In the genomic region with DNA sequence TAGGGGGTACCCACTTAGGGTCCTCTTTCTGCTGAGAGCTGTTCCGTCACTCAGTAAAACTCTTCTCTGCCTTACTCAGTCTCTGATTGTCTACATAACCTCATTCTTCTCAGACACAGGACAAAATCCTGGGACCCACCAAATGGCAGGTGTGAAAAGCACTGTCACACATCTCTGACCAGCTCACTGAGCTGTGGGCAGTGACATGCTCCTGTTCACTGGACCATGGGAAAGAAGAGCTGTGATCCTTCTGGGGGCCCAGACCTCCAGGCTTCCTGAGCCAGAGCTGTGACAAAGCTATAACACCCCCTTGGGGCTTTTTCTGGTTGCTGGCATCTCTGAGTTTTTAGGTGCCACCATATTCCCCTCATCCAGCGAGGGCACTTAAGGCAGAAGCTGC, we compare ENCODE assay signal across 22 cellular contexts.
DNase-seq lines count a peak whose midpoint lies in the region; ATAC-seq and TF ChIP-seq lines count a peak whose summit lies in the region.
"Had no signal": no experiment of that assay in that cellular context is flagged by ENCODE, and none has a peak within 500 bp of the region (broad histone marks: within the 10 kb centered on the region; RNA-seq: fewer than 3 reads in every experiment).

No MANE protein-coding gene starts in this region.

- H3K56ac ChIP-seq in IMR-90 (ENCODE audit: extremely low read depth, insufficient read depth, low read length), result no peak overlapping the region

- peak overlapping the region; percentile 67 for H3K18ac ChIP-seq in IMR-90 (ENCODE audit: low read depth, low read length)

- peak overlapping the region; percentile 37; the same call in 1 of the 2 replicates for H3K23ac ChIP-seq in IMR-90 (ENCODE audit: low read depth, low read length)

- peak overlapping the region; percentile 67; the same call in 1 of the 3 replicates for H2BK15ac ChIP-seq in IMR-90 (ENCODE audit: low read depth, low read length)

- BruUV-seq in IMR-90 (replicated peaks; lab: Mats Ljungman, UMichigan), result no TSS peak

- no peak for DNase-seq in IMR-90
- DNase-seq in endodermal cell, result no peak
- peak; percentile 49 for DNase-seq in kidney tubule cell (ENCODE audit: low spot score)
- DNase-seq in progenitor cell of endocrine pancreas (ENCODE audit: low spot score, unreplicated experiment), result no peak
- DNase-seq in central memory CD4-positive, alpha-beta T cell, result no peak
- DNase-seq in effector memory CD8-positive, alpha-beta T cell, result no peak
- no peak for DNase-seq in amniotic stem cell (lab: John Stamatoyannopoulos, UW)
- no peak for DNase-seq in NCI-H2107 (lab: John Stamatoyannopoulos, UW)
- DNase-seq: Caco-2; CD4-positive, CD25-positive, alpha-beta regulatory T cell; CD8-positive, alpha-beta T cell; DMS 273 treated with DMSO at 0.1 percent for 48 hours; DMS79; EL; GDM1; H9; HFFc6 had no signal

- H3K27ac Mint-ChIP-seq in endodermal cell (no peak overlapping the region), progenitor cell of endocrine pancreas (peak overlapping the region; percentile 6)
- H3K27ac Mint-ChIP-seq in effector memory CD8-positive, alpha-beta T cell, result no peak overlapping the region
- H3K27ac Mint-ChIP-seq: B cell; CD4-positive, CD25-positive, alpha-beta regulatory T cell; CD8-positive, alpha-beta T cell; GM23338; H9; HFFc6 had no signal

- H4K8ac ChIP-seq in IMR-90 (ENCODE audit: low read depth in 2 of 2, low read length in 2 of 2), result peak overlapping the region in 1 of 2 experiments; percentile 58; a peak in 1 of 4 replicates

- TF ChIP-seq RAD21 in IMR-90 (IDR thresholded peaks at IDR 0.05; ENCODE audit: low read length), result no peak

- H2AK9ac ChIP-seq in IMR-90 (replicated peaks; ENCODE audit: low read depth, low read length, poor library complexity), result no peak overlapping the region

- peaks cover 2% of the 10 kb centered on the region; the same call in 1 of the 2 replicates for H3K9me1 ChIP-seq in IMR-90 (ENCODE audit: insufficient read depth, low read length)

- TF ChIP-seq POLR2A in IMR-90 (IDR thresholded peaks at IDR 0.05; ENCODE audit: low read depth, low read length), result no peak

- CTCF ChIA-PET in IMR-90 (lab: Yijun Ruan, JAX), result interaction anchor here (1.0 kb wide), 1 partner anchor 48 kb away, joined by 3 read pairs; no protein-coding TSS in a partner anchor

- H3K9ac ChIP-seq in IMR-90 (ENCODE audit: low read depth, low read length), result no peak overlapping the region
- H3K9ac ChIP-seq in endodermal cell (ENCODE audit: extremely low read depth, low read length, poor library complexity, severe bottlenecking), result no peak overlapping the region
- H3K9ac ChIP-seq: BLaER1 had no signal

- WGBS in IMR-90 (ENCODE audit: extremely low coverage in 2 of 2, insufficient read length in 1 of 2), 2 experiments, result no CpG with 5 or more reads among the region's 2 CpGs
- WGBS in endodermal cell (ENCODE audit: insufficient coverage in 1 of 2, insufficient read length in 1 of 2), 2 experiments, result 97 to 100% methylated on average over 1 to 2 of the region's 2 CpGs

- H3K4me3 ChIP-seq in IMR-90 (ENCODE audit: insufficient read depth, low read depth, low read length), result no peak overlapping the region
- peak overlapping the region; percentile 66 for H3K4me3 ChIP-seq in endodermal cell (ENCODE audit: low read length)
- H3K4me3 ChIP-seq: BLaER1, GM23338 had no signal

- H3K9me3 Mint-ChIP-seq in endodermal cell, result peaks cover 8% of the 10 kb centered on the region
- H3K9me3 Mint-ChIP-seq in progenitor cell of endocrine pancreas (ENCODE audit: low read depth), result peaks cover 7% of the 10 kb centered on the region
- H3K9me3 Mint-ChIP-seq in effector memory CD8-positive, alpha-beta T cell, result no peaks in the 10 kb centered on the region
- H3K9me3 Mint-ChIP-seq: CD8-positive, alpha-beta T cell; H9; HFFc6 had no signal

- H4K5ac ChIP-seq in IMR-90 (ENCODE audit: low read depth, low read length), result peak overlapping the region; percentile 83

- H2BK120ac ChIP-seq in IMR-90 (ENCODE audit: low read depth, low read length), result peak overlapping the region; percentile 65; the same call in 1 of the 2 replicates

- peak overlapping the region; percentile 57 for H3K14ac ChIP-seq in IMR-90 (replicated peaks; ENCODE audit: low read depth, low read length)

- H3K27me3 Mint-ChIP-seq in endodermal cell (ENCODE audit: insufficient read depth), result no peaks in the 10 kb centered on the region
- no peaks in the 10 kb centered on the region for H3K27me3 Mint-ChIP-seq in progenitor cell of endocrine pancreas
- no peaks in the 10 kb centered on the region for H3K27me3 Mint-ChIP-seq in effector memory CD8-positive, alpha-beta T cell
- H3K27me3 Mint-ChIP-seq: B cell; CD4-positive, CD25-positive, alpha-beta regulatory T cell had no signal

- H3K36me3 ChIP-seq in IMR-90 (ENCODE audit: control insufficient read depth, insufficient read depth, low read length) (no peaks in the 10 kb centered on the region), endodermal cell (ENCODE audit: control insufficient read depth, insufficient read depth, low read length) (peaks cover 9% of the 10 kb centered on the region)

- H3K27ac ChIP-seq in IMR-90 (ENCODE audit: insufficient read depth, low read length), result peak overlapping the region; percentile 25; the same call in 1 of the 2 replicates
- H3K27ac ChIP-seq in endodermal cell (ENCODE audit: low read depth, low read length), result no peak overlapping the region
- H3K27ac ChIP-seq: BLaER1, C4-2B had no signal

- no peak overlapping the region for H2BK5ac ChIP-seq in IMR-90 (ENCODE audit: low read depth, low read length, poor library complexity, severe bottlenecking)

- H3K4me2 ChIP-seq in IMR-90 (ENCODE audit: low read depth, low read length), result no peak overlapping the region
- H3K4me2 ChIP-seq: BLaER1, GM23338 had no signal

- in situ Hi-C loops in IMR-90 (cut with MboI; ENCODE audit: low sequenced_read_pairs), result no loop called here

- POLR2A ChIA-PET in IMR-90 (lab: Charles Lee; ENCODE audit: unreplicated experiment), result no interaction called here

- peaks cover 12% of the 10 kb centered on the region for H3K4me1 Mint-ChIP-seq in endodermal cell
- H3K4me1 Mint-ChIP-seq in progenitor cell of endocrine pancreas (ENCODE audit: low read depth), result peaks cover 19% of the 10 kb centered on the region
- H3K4me1 Mint-ChIP-seq in effector memory CD8-positive, alpha-beta T cell (ENCODE audit: low read depth in 2 of 2), result peaks cover 0 to 4% of the 10 kb centered on the region in 2 donors
- H3K4me1 Mint-ChIP-seq: B cell; CD4-positive, CD25-positive, alpha-beta regulatory T cell had no signal

- peak overlapping the region; percentile 39 for H3K4ac ChIP-seq in IMR-90 (ENCODE audit: low read depth, low read length)

- intact Hi-C loops in IMR-90 (cut with micrococcal nuclease), result no loop called here

- H3K4me1 ChIP-seq in IMR-90 (ENCODE audit: control insufficient read depth, insufficient read depth, low read length), result peaks cover 14% of the 10 kb centered on the region
- no peaks in the 10 kb centered on the region for H3K4me1 ChIP-seq in endodermal cell (ENCODE audit: control insufficient read depth, insufficient read depth, low read length)
- H3K4me1 ChIP-seq: Caco-2 had no signal

- H4K91ac ChIP-seq in IMR-90 (ENCODE audit: insufficient read depth, low read depth, low read length), result no peak overlapping the region

- H3K36me3 Mint-ChIP-seq in endodermal cell (ENCODE audit: low read depth) (peaks cover 10% of the 10 kb centered on the region), progenitor cell of endocrine pancreas (ENCODE audit: insufficient read depth) (peaks cover 6% of the 10 kb centered on the region)
- H3K36me3 Mint-ChIP-seq in effector memory CD8-positive, alpha-beta T cell (ENCODE audit: insufficient read depth), result peaks cover 5% of the 10 kb centered on the region

- no peaks in the 10 kb centered on the region for H3K27me3 ChIP-seq in IMR-90 (ENCODE audit: control insufficient read depth, insufficient read depth, low read length)
- H3K27me3 ChIP-seq in endodermal cell (ENCODE audit: control insufficient read depth, insufficient read depth, low read length, poor library complexity, severe bottlenecking), result no peaks in the 10 kb centered on the region
- H3K27me3 ChIP-seq: BLaER1 had no signal

- ATAC-seq in IMR-90 (ENCODE audit: low read depth), result no peak
- ATAC-seq in effector memory CD8-positive, alpha-beta T cell (replicated peaks), result no peak
- ATAC-seq: CD8-positive, alpha-beta T cell; GM23338; HCT116 had no signal

- peaks cover 0 to 3% of the 10 kb centered on the region in 2 experiments; a peak in 1 of 4 replicates for H3K79me1 ChIP-seq in IMR-90 (ENCODE audit: low read depth in 1 of 2, low read length in 2 of 2)

- H2AFZ ChIP-seq in IMR-90 (replicated peaks; ENCODE audit: low read length, poor library complexity), result no peak overlapping the region
- H2AFZ ChIP-seq: GM23338 had no signal

- H3K4me3 Mint-ChIP-seq in endodermal cell (no peak overlapping the region), progenitor cell of endocrine pancreas (ENCODE audit: low read depth) (no peak overlapping the region)
- H3K4me3 Mint-ChIP-seq in effector memory CD8-positive, alpha-beta T cell, result no peak overlapping the region
- H3K4me3 Mint-ChIP-seq: B cell; CD4-positive, CD25-positive, alpha-beta regulatory T cell; CD8-positive, alpha-beta T cell; GM23338; H9; HFFc6 had no signal

- H2AK5ac ChIP-seq in IMR-90 (ENCODE audit: low read depth, low read length), result peak overlapping the region; percentile 81; the same call in 1 of the 2 replicates

- no peaks in the 10 kb centered on the region for H4K20me1 ChIP-seq in IMR-90 (ENCODE audit: insufficient read depth, low read length)
- H4K20me1 ChIP-seq: BLaER1 had no signal

- H3K9me3 ChIP-seq in IMR-90 (ENCODE audit: control insufficient read depth, insufficient read depth, low read length) (no peaks in the 10 kb centered on the region; the same call in 1 of the 2 replicates), endodermal cell (ENCODE audit: control insufficient read depth, low read length) (peaks cover 21% of the 10 kb centered on the region)

- peak overlapping the region; percentile 85; the same call in 1 of the 2 replicates for H2BK20ac ChIP-seq in IMR-90 (ENCODE audit: low read depth, low read length)

- no peak for TF ChIP-seq CTCF in IMR-90 (conservative IDR thresholded peaks at IDR 0.05; ENCODE audit: low read depth, low read length)
- no peak for TF ChIP-seq CTCF in endodermal cell (conservative IDR thresholded peaks at IDR 0.05)
- no peak for TF ChIP-seq CTCF in progenitor cell of endocrine pancreas (IDR thresholded peaks at IDR 0.05; ENCODE audit: unreplicated experiment)

- dilution Hi-C loops in IMR-90 (cut with HindIII; ENCODE audit: low sequenced_read_pairs, unreplicated experiment), result no loop called here

TF ChIP-seq in IMR-90, 13 proteins besides CTCF, POLR2A, EP300 and RAD21 (continues in another document):
- TF ChIP-seq MAZ (IDR thresholded peaks at IDR 0.05; ENCODE audit: borderline replicate concordance, low read depth, low read length) (no peak), USF2 (IDR thresholded peaks at IDR 0.05; ENCODE audit: low read depth, low read length) (no peak), SMC3 (IDR thresholded peaks at IDR 0.05; ENCODE audit: low read depth, low read length) (no peak)
